1 cellular context compared by ENCODE assay signal in genomic region chr20:35615667-35616464, GRCh38.
TF ChIP-seq lines count a peak whose summit lies in the region.

Gene SPAG4, plus strand, starts transcription at chr20:35615829. Its CDS starts 175 bp downstream, at chr20:35616004.

TF ChIP-seq in K562, 482 proteins besides CTCF, POLR2A, EP300 and RAD21 (continued from another document and continues in another):
- TF ChIP-seq VEZF1 (CRISPR knock-in tag; IDR thresholded peaks at IDR 0.05), result peak; percentile 81
- peak; percentile 63 for TF ChIP-seq KDM5B (IDR thresholded peaks at IDR 0.05; ENCODE audit: insufficient replicate concordance, low read depth, low read length)
- no peak for TF ChIP-seq BCL6 (CRISPR knock-in tag; IDR thresholded peaks at IDR 0.05)
- TF ChIP-seq PHF8 (IDR thresholded peaks at IDR 0.05; ENCODE audit: borderline replicate concordance, low read length), result peak; percentile 59; the same call in 1 of the 2 replicates
- no peak for TF ChIP-seq SAFB2 (IDR thresholded peaks at IDR 0.05; ENCODE audit: borderline replicate concordance, low read depth, low read length, severe bottlenecking)
- TF ChIP-seq CHD2 (IDR thresholded peaks at IDR 0.05; ENCODE audit: low read depth, low read length), result 0 out of 2 replicates have a peak, but pooled peaks have one; percentile 34
- TF ChIP-seq, protein P1, sequence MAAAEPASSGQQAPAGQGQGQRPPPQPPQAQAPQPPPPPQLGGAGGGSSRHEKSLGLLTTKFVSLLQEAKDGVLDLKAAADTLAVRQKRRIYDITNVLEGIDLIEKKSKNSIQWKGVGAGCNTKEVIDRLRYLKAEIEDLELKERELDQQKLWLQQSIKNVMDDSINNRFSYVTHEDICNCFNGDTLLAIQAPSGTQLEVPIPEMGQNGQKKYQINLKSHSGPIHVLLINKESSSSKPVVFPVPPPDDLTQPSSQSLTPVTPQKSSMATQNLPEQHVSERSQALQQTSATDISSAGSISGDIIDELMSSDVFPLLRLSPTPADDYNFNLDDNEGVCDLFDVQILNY (CRISPR knock-in tag; IDR thresholded peaks at IDR 0.05), result 0 out of 2 replicates have a peak, but pooled peaks have one; percentile 62
- TF ChIP-seq ZNF134 (CRISPR knock-in tag; conservative IDR thresholded peaks at IDR 0.05), result no peak
- TF ChIP-seq CSDE1 (IDR thresholded peaks at IDR 0.05), result peak in 1 of 2 experiments; percentile 88; a peak in 1 of 4 replicates
- TF ChIP-seq POLR2H (tag; IDR thresholded peaks at IDR 0.05; ENCODE audit: low read depth), result no peak
- TF ChIP-seq HOMEZ (CRISPR knock-in tag; IDR thresholded peaks at IDR 0.05), result 0 out of 2 replicates have a peak, but pooled peaks have one; percentile 19
- TF ChIP-seq GABPB1 (CRISPR knock-in tag; IDR thresholded peaks at IDR 0.05), result no peak
- peak; percentile 82 for TF ChIP-seq ATF1 (CRISPR knock-in tag; IDR thresholded peaks at IDR 0.05)
- peak; percentile 100 for TF ChIP-seq ATF1 (tag; IDR thresholded peaks at IDR 0.05)
- TF ChIP-seq ZNF41 (CRISPR knock-in tag; conservative IDR thresholded peaks at IDR 0.05), result no peak
- TF ChIP-seq POLR2B (IDR thresholded peaks at IDR 0.05; ENCODE audit: low read depth, partially characterized antibody), result peak; percentile 73
- peak; percentile 16; the same call in 1 of the 2 replicates for TF ChIP-seq NR2C1 (IDR thresholded peaks at IDR 0.05)
- peak; percentile 47; the same call in 1 of the 2 replicates for TF ChIP-seq NR2C1 (tag; IDR thresholded peaks at IDR 0.05)
- TF ChIP-seq ZKSCAN8 (CRISPR knock-in tag; IDR thresholded peaks at IDR 0.05), result 0 out of 2 replicates have a peak, but pooled peaks have one; percentile 33
- peak; percentile 97; the same call in 1 of the 2 replicates for TF ChIP-seq NCOA1 (IDR thresholded peaks at IDR 0.05; ENCODE audit: low read depth)
- TF ChIP-seq, protein P2, sequence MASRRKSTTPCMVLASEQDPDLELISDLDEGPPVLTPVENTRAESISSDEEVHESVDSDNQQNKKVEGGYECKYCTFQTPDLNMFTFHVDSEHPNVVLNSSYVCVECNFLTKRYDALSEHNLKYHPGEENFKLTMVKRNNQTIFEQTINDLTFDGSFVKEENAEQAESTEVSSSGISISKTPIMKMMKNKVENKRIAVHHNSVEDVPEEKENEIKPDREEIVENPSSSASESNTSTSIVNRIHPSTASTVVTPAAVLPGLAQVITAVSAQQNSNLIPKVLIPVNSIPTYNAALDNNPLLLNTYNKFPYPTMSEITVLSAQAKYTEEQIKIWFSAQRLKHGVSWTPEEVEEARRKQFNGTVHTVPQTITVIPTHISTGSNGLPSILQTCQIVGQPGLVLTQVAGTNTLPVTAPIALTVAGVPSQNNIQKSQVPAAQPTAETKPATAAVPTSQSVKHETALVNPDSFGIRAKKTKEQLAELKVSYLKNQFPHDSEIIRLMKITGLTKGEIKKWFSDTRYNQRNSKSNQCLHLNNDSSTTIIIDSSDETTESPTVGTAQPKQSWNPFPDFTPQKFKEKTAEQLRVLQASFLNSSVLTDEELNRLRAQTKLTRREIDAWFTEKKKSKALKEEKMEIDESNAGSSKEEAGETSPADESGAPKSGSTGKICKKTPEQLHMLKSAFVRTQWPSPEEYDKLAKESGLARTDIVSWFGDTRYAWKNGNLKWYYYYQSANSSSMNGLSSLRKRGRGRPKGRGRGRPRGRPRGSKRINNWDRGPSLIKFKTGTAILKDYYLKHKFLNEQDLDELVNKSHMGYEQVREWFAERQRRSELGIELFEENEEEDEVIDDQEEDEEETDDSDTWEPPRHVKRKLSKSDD (conservative IDR thresholded peaks at IDR 0.05; ENCODE audit: low read length), result 0 out of 2 replicates have a peak, but pooled peaks have one; percentile 35
- TF ChIP-seq DDX20 (tag; IDR thresholded peaks at IDR 0.05; ENCODE audit: low read depth), result no peak
- peak; percentile 89 for TF ChIP-seq CXXC5 (CRISPR knock-in tag; IDR thresholded peaks at IDR 0.05)
- TF ChIP-seq, protein P3, sequence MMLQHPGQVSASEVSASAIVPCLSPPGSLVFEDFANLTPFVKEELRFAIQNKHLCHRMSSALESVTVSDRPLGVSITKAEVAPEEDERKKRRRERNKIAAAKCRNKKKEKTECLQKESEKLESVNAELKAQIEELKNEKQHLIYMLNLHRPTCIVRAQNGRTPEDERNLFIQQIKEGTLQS (IDR thresholded peaks at IDR 0.05), result peak; percentile 96
- TF ChIP-seq, protein P3 (CRISPR knock-in tag; conservative IDR thresholded peaks at IDR 0.05), result no peak
- peak; percentile 24 for TF ChIP-seq RBM22 (IDR thresholded peaks at IDR 0.05; ENCODE audit: low read depth, low read length, poor library complexity, severe bottlenecking)
- TF ChIP-seq ELF2 (CRISPR knock-in tag; IDR thresholded peaks at IDR 0.05), result peak; percentile 29; the same call in 1 of the 2 replicates
- 0 out of 2 replicates have a peak, but pooled peaks have one; percentile 54 for TF ChIP-seq GATAD2A (IDR thresholded peaks at IDR 0.05)
- TF ChIP-seq ESRRA (IDR thresholded peaks at IDR 0.05; ENCODE audit: borderline replicate concordance, low read depth), result peak; percentile 72
- peak in 1 of 2 experiments; percentile 75; a peak in 2 of 4 replicates for TF ChIP-seq TEAD1 (CRISPR knock-in tag; IDR thresholded peaks at IDR 0.05)
- TF ChIP-seq ZBTB33 (CRISPR knock-in tag; IDR thresholded peaks at IDR 0.05), result peak; percentile 49; the same call in 1 of the 2 replicates
- no peak for TF ChIP-seq NR2F6 (CRISPR knock-in tag; IDR thresholded peaks at IDR 0.05)
- TF ChIP-seq, protein P4, sequence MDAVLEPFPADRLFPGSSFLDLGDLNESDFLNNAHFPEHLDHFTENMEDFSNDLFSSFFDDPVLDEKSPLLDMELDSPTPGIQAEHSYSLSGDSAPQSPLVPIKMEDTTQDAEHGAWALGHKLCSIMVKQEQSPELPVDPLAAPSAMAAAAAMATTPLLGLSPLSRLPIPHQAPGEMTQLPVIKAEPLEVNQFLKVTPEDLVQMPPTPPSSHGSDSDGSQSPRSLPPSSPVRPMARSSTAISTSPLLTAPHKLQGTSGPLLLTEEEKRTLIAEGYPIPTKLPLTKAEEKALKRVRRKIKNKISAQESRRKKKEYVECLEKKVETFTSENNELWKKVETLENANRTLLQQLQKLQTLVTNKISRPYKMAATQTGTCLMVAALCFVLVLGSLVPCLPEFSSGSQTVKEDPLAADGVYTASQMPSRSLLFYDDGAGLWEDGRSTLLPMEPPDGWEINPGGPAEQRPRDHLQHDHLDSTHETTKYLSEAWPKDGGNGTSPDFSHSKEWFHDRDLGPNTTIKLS (IDR thresholded peaks at IDR 0.05; ENCODE audit: borderline replicate concordance, low read depth), result peak; percentile 76; the same call in 1 of the 2 replicates
- TF ChIP-seq YY1 (IDR thresholded peaks at IDR 0.05; ENCODE audit: borderline replicate concordance in 1 of 3, control insufficient read depth in 1 of 3, extremely low read depth in 1 of 3, insufficient read depth in 3 of 3, insufficient read length in 1 of 3, insufficient replicate concordance in 2 of 3, low read depth in 1 of 3, low read length in 2 of 3), result peak; percentile 5 to 47 (median 6)
- TF ChIP-seq ATF7 (IDR thresholded peaks at IDR 0.05), result peak; percentile 98
- TF ChIP-seq TBL1XR1 (IDR thresholded peaks at IDR 0.05; ENCODE audit: low read length in 2 of 2), result peak in 1 of 2 experiments; percentile 74; a peak in 1 of 4 replicates
- peak; percentile 39; the same call in 1 of the 2 replicates for TF ChIP-seq DPF2 (IDR thresholded peaks at IDR 0.05)
- 0 out of 2 replicates have a peak, but pooled peaks have one; percentile 46 for TF ChIP-seq NR4A1 (CRISPR knock-in tag; IDR thresholded peaks at IDR 0.05)
- TF ChIP-seq NR4A1 (tag; IDR thresholded peaks at IDR 0.05), result peak; percentile 61; the same call in 1 of the 2 replicates
- TF ChIP-seq, protein P5, sequence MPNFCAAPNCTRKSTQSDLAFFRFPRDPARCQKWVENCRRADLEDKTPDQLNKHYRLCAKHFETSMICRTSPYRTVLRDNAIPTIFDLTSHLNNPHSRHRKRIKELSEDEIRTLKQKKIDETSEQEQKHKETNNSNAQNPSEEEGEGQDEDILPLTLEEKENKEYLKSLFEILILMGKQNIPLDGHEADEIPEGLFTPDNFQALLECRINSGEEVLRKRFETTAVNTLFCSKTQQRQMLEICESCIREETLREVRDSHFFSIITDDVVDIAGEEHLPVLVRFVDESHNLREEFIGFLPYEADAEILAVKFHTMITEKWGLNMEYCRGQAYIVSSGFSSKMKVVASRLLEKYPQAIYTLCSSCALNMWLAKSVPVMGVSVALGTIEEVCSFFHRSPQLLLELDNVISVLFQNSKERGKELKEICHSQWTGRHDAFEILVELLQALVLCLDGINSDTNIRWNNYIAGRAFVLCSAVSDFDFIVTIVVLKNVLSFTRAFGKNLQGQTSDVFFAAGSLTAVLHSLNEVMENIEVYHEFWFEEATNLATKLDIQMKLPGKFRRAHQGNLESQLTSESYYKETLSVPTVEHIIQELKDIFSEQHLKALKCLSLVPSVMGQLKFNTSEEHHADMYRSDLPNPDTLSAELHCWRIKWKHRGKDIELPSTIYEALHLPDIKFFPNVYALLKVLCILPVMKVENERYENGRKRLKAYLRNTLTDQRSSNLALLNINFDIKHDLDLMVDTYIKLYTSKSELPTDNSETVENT (CRISPR knock-in tag; IDR thresholded peaks at IDR 0.05), result peak; percentile 83
- peak in 1 of 2 experiments; percentile 58; a peak in 1 of 4 replicates for TF ChIP-seq NONO (IDR thresholded peaks at IDR 0.05; ENCODE audit: low read depth in 2 of 2, low read length in 1 of 2)
- TF ChIP-seq ZNF75A (CRISPR knock-in tag; IDR thresholded peaks at IDR 0.05), result no peak
- peak; percentile 70; the same call in 1 of the 2 replicates for TF ChIP-seq SP1 (CRISPR knock-in tag; IDR thresholded peaks at IDR 0.05)
- TF ChIP-seq STAT5A (IDR thresholded peaks at IDR 0.05; ENCODE audit: borderline replicate concordance, low read length), result no peak
- TF ChIP-seq MAZ (CRISPR knock-in tag; conservative IDR thresholded peaks at IDR 0.05 in 1 of 2, IDR thresholded peaks at IDR 0.05 in 1 of 2), result peak; percentile 75 to 78
- TF ChIP-seq PHB2 (IDR thresholded peaks at IDR 0.05; ENCODE audit: low read depth), result no peak
- 0 out of 2 replicates have a peak, but pooled peaks have one; percentile 13 for TF ChIP-seq ZNF384 (IDR thresholded peaks at IDR 0.05; ENCODE audit: low read depth, low read length)
- TF ChIP-seq JUND (IDR thresholded peaks at IDR 0.05; ENCODE audit: borderline replicate concordance, low read depth, low read length), result peak; percentile 64
- TF ChIP-seq JUND (tag; IDR thresholded peaks at IDR 0.05; ENCODE audit: borderline replicate concordance, low read depth, low read length), result 0 out of 3 replicates have a peak, but pooled peaks have one; percentile 26
- peak; percentile 99 for TF ChIP-seq L3MBTL2 (IDR thresholded peaks at IDR 0.05)
- TF ChIP-seq KDM1A (IDR thresholded peaks at IDR 0.05), result peak in 1 of 2 experiments; percentile 13; a peak in 1 of 4 replicates
- TF ChIP-seq CCNT2 (IDR thresholded peaks at IDR 0.05; ENCODE audit: borderline replicate concordance, extremely low read depth, insufficient read length, low read depth, low read length), result peak; percentile 71
- no peak for TF ChIP-seq HNRNPH1 (optimal IDR thresholded peaks at IDR 0.05; ENCODE audit: low read depth, low read length)
